Comparison of ENCODE assay signal across 1 cellular context in genomic region chr17:77438241-77439204, GRCh38.
TF ChIP-seq lines count a peak whose summit lies in the region.

No MANE protein-coding gene starts in this region.

TF ChIP-seq in H1, 55 proteins besides CTCF, POLR2A, EP300 and RAD21:
- no peak for TF ChIP-seq ATF2 (IDR thresholded peaks at IDR 0.05; ENCODE audit: low read length)
- no peak for TF ChIP-seq SIX5 (IDR thresholded peaks at IDR 0.05; ENCODE audit: low read depth, low read length)
